In genomic region chr13:26583662-26584061, GRCh38 we compare ENCODE assay signal across 13 cellular contexts. TPM values are rescaled to one million over a fixed set of nuclear protein-coding genes. Genes with fewer than 3 reads are reported as not detected.
"Had no signal": no experiment of that assay in that cellular context is flagged by ENCODE, and none has a peak within 500 bp of the region (broad histone marks: within the 10 kb centered on the region; RNA-seq: fewer than 3 reads in every experiment).

No MANE protein-coding gene starts in this region.

- DNase-seq: activated CD4-positive, CD25-positive, alpha-beta regulatory T cell treated with anti-CD3 and anti-CD28 coated beads, Interleukin-2, amount 50 U/mL, for 72 hours; activated naive CD4-positive, alpha-beta T cell; activated naive CD8-positive, alpha-beta T cell treated with anti-CD3 and anti-CD28 coated beads, Interleukin-2, amount 10 ng/mL, durations not matched to agents 7 days and 5 days; activated T-cell treated with anti-CD3 and anti-CD28 coated beads for 4 hours; anterior cingulate cortex; effector CD8-positive, alpha-beta T cell; foreskin melanocyte; kidney glomerular epithelial cell; left ventricle myocardium superior; mesendoderm; natural killer cell; nucleus accumbens; stimulated activated CD4-positive, alpha-beta T cell treated with anti-CD3 and anti-CD28 coated beads, Interleukin-1b, Interleukin-23, amount 100 ng/mL, for 48 hours had no signal

RNA-seq across cellular contexts. Expression of gene WASF3, which starts 26.2 kb away (rescaled TPM):
- total RNA-seq: activated naive CD8-positive, alpha-beta T cell treated with anti-CD3 and anti-CD28 coated beads, Interleukin-2, amount 10 ng/mL, durations not matched to agents 7 days and 5 days had no signal
